In the genomic region with DNA sequence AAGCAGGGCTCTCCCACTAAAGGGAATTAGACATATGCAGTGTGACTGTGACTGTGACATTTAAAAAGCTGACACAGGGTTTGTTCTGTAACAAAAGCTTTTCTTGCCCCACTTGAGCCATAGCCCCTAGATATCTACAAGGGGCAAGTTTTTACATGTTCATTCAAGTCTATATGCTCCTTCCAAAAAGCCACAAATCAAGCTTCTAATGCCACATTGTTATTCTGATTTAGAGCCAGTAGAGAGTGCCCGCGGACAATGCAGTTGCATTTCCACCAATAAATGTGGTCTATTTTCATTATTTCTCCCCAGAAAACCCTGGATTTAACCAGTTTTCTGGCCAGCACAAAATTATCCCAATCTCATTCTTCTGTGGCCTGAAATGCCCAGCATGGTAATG, we compare ENCODE assay signal across 1 cellular context.
TF ChIP-seq lines count a peak whose summit lies in the region.

No MANE protein-coding gene starts in this region.

TF ChIP-seq in GM23338, 12 proteins besides CTCF, POLR2A, EP300 and RAD21:
- TF ChIP-seq, protein P1, sequence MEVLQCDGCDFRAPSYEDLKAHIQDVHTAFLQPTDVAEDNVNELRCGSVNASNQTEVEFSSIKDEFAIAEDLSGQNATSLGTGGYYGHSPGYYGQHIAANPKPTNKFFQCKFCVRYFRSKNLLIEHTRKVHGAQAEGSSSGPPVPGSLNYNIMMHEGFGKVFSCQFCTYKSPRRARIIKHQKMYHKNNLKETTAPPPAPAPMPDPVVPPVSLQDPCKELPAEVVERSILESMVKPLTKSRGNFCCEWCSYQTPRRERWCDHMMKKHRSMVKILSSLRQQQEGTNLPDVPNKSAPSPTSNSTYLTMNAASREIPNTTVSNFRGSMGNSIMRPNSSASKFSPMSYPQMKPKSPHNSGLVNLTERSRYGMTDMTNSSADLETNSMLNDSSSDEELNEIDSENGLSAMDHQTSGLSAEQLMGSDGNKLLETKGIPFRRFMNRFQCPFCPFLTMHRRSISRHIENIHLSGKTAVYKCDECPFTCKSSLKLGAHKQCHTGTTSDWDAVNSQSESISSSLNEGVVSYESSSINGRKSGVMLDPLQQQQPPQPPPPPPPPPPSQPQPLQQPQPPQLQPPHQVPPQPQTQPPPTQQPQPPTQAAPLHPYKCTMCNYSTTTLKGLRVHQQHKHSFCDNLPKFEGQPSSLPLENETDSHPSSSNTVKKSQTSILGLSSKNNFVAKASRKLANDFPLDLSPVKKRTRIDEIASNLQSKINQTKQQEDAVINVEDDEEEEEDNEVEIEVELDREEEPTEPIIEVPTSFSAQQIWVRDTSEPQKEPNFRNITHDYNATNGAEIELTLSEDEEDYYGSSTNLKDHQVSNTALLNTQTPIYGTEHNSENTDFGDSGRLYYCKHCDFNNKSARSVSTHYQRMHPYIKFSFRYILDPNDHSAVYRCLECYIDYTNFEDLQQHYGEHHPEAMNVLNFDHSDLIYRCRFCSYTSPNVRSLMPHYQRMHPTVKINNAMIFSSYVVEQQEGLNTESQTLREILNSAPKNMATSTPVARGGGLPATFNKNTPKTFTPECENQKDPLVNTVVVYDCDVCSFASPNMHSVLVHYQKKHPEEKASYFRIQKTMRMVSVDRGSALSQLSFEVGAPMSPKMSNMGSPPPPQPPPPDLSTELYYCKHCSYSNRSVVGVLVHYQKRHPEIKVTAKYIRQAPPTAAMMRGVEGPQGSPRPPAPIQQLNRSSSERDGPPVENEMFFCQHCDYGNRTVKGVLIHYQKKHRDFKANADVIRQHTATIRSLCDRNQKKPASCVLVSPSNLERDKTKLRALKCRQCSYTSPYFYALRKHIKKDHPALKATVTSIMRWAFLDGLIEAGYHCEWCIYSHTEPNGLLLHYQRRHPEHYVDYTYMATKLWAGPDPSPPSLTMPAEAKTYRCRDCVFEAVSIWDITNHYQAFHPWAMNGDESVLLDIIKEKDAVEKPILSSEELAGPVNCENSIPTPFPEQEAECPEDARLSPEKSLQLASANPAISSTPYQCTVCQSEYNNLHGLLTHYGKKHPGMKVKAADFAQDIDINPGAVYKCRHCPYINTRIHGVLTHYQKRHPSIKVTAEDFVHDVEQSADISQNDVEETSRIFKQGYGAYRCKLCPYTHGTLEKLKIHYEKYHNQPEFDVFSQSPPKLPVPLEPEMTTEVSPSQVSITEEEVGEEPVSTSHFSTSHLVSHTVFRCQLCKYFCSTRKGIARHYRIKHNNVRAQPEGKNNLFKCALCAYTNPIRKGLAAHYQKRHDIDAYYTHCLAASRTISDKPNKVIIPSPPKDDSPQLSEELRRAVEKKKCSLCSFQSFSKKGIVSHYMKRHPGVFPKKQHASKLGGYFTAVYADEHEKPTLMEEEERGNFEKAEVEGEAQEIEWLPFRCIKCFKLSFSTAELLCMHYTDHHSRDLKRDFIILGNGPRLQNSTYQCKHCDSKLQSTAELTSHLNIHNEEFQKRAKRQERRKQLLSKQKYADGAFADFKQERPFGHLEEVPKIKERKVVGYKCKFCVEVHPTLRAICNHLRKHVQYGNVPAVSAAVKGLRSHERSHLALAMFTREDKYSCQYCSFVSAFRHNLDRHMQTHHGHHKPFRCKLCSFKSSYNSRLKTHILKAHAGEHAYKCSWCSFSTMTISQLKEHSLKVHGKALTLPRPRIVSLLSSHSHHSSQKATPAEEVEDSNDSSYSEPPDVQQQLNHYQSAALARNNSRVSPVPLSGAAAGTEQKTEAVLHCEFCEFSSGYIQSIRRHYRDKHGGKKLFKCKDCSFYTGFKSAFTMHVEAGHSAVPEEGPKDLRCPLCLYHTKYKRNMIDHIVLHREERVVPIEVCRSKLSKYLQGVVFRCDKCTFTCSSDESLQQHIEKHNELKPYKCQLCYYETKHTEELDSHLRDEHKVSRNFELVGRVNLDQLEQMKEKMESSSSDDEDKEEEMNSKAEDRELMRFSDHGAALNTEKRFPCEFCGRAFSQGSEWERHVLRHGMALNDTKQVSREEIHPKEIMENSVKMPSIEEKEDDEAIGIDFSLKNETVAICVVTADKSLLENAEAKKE (CRISPR knock-in tag; IDR thresholded peaks at IDR 0.05) = no peak
- TF ChIP-seq CREB1 (CRISPR knock-in tag; IDR thresholded peaks at IDR 0.05; ENCODE audit: low read depth) (no peak), ZNF114 (CRISPR knock-in tag; IDR thresholded peaks at IDR 0.05) (no peak), STAT1 (IDR thresholded peaks at IDR 0.05; ENCODE audit: unreplicated experiment) (no peak), EZH2 (IDR thresholded peaks at IDR 0.05; ENCODE audit: low read depth, unreplicated experiment) (no peak)
- TF ChIP-seq, protein P2, sequence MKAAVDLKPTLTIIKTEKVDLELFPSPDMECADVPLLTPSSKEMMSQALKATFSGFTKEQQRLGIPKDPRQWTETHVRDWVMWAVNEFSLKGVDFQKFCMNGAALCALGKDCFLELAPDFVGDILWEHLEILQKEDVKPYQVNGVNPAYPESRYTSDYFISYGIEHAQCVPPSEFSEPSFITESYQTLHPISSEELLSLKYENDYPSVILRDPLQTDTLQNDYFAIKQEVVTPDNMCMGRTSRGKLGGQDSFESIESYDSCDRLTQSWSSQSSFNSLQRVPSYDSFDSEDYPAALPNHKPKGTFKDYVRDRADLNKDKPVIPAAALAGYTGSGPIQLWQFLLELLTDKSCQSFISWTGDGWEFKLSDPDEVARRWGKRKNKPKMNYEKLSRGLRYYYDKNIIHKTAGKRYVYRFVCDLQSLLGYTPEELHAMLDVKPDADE (IDR thresholded peaks at IDR 0.05) = no peak
- TF ChIP-seq, protein P3, sequence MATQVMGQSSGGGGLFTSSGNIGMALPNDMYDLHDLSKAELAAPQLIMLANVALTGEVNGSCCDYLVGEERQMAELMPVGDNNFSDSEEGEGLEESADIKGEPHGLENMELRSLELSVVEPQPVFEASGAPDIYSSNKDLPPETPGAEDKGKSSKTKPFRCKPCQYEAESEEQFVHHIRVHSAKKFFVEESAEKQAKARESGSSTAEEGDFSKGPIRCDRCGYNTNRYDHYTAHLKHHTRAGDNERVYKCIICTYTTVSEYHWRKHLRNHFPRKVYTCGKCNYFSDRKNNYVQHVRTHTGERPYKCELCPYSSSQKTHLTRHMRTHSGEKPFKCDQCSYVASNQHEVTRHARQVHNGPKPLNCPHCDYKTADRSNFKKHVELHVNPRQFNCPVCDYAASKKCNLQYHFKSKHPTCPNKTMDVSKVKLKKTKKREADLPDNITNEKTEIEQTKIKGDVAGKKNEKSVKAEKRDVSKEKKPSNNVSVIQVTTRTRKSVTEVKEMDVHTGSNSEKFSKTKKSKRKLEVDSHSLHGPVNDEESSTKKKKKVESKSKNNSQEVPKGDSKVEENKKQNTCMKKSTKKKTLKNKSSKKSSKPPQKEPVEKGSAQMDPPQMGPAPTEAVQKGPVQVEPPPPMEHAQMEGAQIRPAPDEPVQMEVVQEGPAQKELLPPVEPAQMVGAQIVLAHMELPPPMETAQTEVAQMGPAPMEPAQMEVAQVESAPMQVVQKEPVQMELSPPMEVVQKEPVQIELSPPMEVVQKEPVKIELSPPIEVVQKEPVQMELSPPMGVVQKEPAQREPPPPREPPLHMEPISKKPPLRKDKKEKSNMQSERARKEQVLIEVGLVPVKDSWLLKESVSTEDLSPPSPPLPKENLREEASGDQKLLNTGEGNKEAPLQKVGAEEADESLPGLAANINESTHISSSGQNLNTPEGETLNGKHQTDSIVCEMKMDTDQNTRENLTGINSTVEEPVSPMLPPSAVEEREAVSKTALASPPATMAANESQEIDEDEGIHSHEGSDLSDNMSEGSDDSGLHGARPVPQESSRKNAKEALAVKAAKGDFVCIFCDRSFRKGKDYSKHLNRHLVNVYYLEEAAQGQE (IDR thresholded peaks at IDR 0.05; ENCODE audit: unreplicated experiment) = no peak
